1 cellular context compared by ENCODE assay signal in genomic region chr18:2954869-2955645, GRCh38.
TF ChIP-seq lines count a peak whose summit lies in the region.

No MANE protein-coding gene starts in this region.

TF ChIP-seq in HepG2, 621 proteins besides CTCF, POLR2A, EP300 and RAD21:
- TF ChIP-seq GPBP1L1 (CRISPR knock-in tag; IDR thresholded peaks at IDR 0.05) (no peak), MAFK (conservative IDR thresholded peaks at IDR 0.05 in 1 of 2, IDR thresholded peaks at IDR 0.05 in 1 of 2; ENCODE audit: low read length in 2 of 2) (peak; percentile 81 to 88), MAFF (IDR thresholded peaks at IDR 0.05; ENCODE audit: low read depth, low read length) (peak; percentile 83), ZNF138 (CRISPR knock-in tag; IDR thresholded peaks at IDR 0.05; ENCODE audit: low read depth) (no peak), ZNF710 (CRISPR knock-in tag; IDR thresholded peaks at IDR 0.05; ENCODE audit: borderline replicate concordance) (no peak), POGZ (CRISPR knock-in tag; IDR thresholded peaks at IDR 0.05) (no peak), ZNF367 (CRISPR knock-in tag; IDR thresholded peaks at IDR 0.05; ENCODE audit: borderline replicate concordance) (no peak), RFX5 (IDR thresholded peaks at IDR 0.05; ENCODE audit: low read depth, low read length) (peak; percentile 84), ZNF607 (CRISPR knock-in tag; IDR thresholded peaks at IDR 0.05; ENCODE audit: borderline replicate concordance) (no peak), RORA (CRISPR knock-in tag; IDR thresholded peaks at IDR 0.05) (no peak)
